ENCODE assay signal across 1 cellular context in the genomic region with DNA sequence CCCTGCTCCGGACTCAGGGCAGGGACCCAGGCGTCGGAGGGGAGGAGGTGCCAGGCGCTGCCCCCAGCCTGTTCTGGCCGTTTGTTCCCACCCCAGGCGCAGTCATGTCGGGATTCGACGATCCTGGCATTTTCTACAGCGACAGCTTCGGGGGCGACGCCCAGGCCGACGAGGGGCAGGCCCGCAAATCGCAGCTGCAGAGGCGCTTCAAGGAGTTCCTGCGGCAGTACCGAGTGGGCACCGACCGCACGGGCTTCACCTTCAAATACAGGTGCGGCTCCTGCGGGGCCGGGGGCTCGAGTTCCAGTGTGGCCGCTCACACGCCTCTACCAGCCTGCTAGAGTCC.
TF ChIP-seq lines count a peak whose summit lies in the region.

No MANE protein-coding gene starts in this region.

TF ChIP-seq in HepG2, 621 proteins besides CTCF, POLR2A, EP300 and RAD21 (continues in another document):
- TF ChIP-seq ARID3A (IDR thresholded peaks at IDR 0.05; ENCODE audit: low read depth, low read length) = no peak
- peak; percentile 62 for TF ChIP-seq AGO2 (optimal IDR thresholded peaks at IDR 0.05; ENCODE audit: low read depth, low read length)
- peak; percentile 4; the same call in 1 of the 2 replicates for TF ChIP-seq NFKB2 (CRISPR knock-in tag; IDR thresholded peaks at IDR 0.05; ENCODE audit: borderline replicate concordance)
- no peak for TF ChIP-seq NAIF1 (CRISPR knock-in tag; IDR thresholded peaks at IDR 0.05; ENCODE audit: borderline replicate concordance)
- TF ChIP-seq, protein P1, sequence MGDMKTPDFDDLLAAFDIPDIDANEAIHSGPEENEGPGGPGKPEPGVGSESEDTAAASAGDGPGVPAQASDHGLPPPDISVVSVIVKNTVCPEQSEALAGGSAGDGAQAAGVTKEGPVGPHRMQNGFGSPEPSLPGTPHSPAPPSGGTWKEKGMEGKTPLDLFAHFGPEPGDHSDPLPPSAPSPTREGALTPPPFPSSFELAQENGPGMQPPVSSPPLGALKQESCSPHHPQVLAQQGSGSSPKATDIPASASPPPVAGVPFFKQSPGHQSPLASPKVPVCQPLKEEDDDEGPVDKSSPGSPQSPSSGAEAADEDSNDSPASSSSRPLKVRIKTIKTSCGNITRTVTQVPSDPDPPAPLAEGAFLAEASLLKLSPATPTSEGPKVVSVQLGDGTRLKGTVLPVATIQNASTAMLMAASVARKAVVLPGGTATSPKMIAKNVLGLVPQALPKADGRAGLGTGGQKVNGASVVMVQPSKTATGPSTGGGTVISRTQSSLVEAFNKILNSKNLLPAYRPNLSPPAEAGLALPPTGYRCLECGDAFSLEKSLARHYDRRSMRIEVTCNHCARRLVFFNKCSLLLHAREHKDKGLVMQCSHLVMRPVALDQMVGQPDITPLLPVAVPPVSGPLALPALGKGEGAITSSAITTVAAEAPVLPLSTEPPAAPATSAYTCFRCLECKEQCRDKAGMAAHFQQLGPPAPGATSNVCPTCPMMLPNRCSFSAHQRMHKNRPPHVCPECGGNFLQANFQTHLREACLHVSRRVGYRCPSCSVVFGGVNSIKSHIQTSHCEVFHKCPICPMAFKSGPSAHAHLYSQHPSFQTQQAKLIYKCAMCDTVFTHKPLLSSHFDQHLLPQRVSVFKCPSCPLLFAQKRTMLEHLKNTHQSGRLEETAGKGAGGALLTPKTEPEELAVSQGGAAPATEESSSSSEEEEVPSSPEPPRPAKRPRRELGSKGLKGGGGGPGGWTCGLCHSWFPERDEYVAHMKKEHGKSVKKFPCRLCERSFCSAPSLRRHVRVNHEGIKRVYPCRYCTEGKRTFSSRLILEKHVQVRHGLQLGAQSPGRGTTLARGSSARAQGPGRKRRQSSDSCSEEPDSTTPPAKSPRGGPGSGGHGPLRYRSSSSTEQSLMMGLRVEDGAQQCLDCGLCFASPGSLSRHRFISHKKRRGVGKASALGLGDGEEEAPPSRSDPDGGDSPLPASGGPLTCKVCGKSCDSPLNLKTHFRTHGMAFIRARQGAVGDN (CRISPR knock-in tag; IDR thresholded peaks at IDR 0.05) = peak; percentile 59
- TF ChIP-seq, protein P2, sequence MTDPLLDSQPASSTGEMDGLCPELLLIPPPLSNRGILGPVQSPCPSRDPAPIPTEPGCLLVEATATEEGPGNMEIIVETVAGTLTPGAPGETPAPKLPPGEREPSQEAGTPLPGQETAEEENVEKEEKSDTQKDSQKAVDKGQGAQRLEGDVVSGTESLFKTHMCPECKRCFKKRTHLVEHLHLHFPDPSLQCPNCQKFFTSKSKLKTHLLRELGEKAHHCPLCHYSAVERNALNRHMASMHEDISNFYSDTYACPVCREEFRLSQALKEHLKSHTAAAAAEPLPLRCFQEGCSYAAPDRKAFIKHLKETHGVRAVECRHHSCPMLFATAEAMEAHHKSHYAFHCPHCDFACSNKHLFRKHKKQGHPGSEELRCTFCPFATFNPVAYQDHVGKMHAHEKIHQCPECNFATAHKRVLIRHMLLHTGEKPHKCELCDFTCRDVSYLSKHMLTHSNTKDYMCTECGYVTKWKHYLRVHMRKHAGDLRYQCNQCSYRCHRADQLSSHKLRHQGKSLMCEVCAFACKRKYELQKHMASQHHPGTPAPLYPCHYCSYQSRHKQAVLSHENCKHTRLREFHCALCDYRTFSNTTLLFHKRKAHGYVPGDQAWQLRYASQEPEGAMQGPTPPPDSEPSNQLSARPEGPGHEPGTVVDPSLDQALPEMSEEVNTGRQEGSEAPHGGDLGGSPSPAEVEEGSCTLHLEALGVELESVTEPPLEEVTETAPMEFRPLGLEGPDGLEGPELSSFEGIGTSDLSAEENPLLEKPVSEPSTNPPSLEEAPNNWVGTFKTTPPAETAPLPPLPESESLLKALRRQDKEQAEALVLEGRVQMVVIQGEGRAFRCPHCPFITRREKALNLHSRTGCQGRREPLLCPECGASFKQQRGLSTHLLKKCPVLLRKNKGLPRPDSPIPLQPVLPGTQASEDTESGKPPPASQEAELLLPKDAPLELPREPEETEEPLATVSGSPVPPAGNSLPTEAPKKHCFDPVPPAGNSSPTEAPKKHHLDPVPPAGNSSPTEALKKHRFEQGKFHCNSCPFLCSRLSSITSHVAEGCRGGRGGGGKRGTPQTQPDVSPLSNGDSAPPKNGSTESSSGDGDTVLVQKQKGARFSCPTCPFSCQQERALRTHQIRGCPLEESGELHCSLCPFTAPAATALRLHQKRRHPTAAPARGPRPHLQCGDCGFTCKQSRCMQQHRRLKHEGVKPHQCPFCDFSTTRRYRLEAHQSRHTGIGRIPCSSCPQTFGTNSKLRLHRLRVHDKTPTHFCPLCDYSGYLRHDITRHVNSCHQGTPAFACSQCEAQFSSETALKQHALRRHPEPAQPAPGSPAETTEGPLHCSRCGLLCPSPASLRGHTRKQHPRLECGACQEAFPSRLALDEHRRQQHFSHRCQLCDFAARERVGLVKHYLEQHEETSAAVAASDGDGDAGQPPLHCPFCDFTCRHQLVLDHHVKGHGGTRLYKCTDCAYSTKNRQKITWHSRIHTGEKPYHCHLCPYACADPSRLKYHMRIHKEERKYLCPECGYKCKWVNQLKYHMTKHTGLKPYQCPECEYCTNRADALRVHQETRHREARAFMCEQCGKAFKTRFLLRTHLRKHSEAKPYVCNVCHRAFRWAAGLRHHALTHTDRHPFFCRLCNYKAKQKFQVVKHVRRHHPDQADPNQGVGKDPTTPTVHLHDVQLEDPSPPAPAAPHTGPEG (CRISPR knock-in tag; IDR thresholded peaks at IDR 0.05) = no peak
- no peak for TF ChIP-seq CENPX (CRISPR knock-in tag; IDR thresholded peaks at IDR 0.05)
- TF ChIP-seq ZNF776 (CRISPR knock-in tag; IDR thresholded peaks at IDR 0.05) = no peak
- no peak for TF ChIP-seq BORCS8-MEF2B (CRISPR knock-in tag; IDR thresholded peaks at IDR 0.05)
- TF ChIP-seq ZNF343 (CRISPR knock-in tag; IDR thresholded peaks at IDR 0.05) = no peak
- no peak for TF ChIP-seq ZNF230 (CRISPR knock-in tag; IDR thresholded peaks at IDR 0.05)
- TF ChIP-seq, protein P3, sequence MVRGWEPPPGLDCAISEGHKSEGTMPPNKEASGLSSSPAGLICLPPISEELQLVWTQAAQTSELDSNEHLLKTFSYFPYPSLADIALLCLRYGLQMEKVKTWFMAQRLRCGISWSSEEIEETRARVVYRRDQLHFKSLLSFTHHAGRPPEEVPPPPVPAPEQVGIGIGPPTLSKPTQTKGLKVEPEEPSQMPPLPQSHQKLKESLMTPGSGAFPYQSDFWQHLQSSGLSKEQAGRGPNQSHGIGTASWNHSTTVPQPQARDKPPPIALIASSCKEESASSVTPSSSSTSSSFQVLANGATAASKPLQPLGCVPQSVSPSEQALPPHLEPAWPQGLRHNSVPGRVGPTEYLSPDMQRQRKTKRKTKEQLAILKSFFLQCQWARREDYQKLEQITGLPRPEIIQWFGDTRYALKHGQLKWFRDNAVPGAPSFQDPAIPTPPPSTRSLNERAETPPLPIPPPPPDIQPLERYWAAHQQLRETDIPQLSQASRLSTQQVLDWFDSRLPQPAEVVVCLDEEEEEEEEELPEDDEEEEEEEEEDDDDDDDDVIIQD (CRISPR knock-in tag; IDR thresholded peaks at IDR 0.05; ENCODE audit: low read depth) = no peak
- no peak for TF ChIP-seq SOX6 (IDR thresholded peaks at IDR 0.05)
- no peak for TF ChIP-seq SOX6 (CRISPR knock-in tag; IDR thresholded peaks at IDR 0.05)
- no peak for TF ChIP-seq ZNF652 (CRISPR knock-in tag; IDR thresholded peaks at IDR 0.05; ENCODE audit: borderline replicate concordance, low read depth)
- TF ChIP-seq HNRNPLL (IDR thresholded peaks at IDR 0.05; ENCODE audit: low read depth, low read length, poor library complexity, severe bottlenecking) = no peak
- TF ChIP-seq, protein P4, sequence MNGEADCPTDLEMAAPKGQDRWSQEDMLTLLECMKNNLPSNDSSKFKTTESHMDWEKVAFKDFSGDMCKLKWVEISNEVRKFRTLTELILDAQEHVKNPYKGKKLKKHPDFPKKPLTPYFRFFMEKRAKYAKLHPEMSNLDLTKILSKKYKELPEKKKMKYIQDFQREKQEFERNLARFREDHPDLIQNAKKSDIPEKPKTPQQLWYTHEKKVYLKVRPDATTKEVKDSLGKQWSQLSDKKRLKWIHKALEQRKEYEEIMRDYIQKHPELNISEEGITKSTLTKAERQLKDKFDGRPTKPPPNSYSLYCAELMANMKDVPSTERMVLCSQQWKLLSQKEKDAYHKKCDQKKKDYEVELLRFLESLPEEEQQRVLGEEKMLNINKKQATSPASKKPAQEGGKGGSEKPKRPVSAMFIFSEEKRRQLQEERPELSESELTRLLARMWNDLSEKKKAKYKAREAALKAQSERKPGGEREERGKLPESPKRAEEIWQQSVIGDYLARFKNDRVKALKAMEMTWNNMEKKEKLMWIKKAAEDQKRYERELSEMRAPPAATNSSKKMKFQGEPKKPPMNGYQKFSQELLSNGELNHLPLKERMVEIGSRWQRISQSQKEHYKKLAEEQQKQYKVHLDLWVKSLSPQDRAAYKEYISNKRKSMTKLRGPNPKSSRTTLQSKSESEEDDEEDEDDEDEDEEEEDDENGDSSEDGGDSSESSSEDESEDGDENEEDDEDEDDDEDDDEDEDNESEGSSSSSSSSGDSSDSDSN (CRISPR knock-in tag; IDR thresholded peaks at IDR 0.05) = peak; percentile 55
- TF ChIP-seq PRDM4 (CRISPR knock-in tag; IDR thresholded peaks at IDR 0.05; ENCODE audit: borderline replicate concordance) = no peak
- TF ChIP-seq RCOR2 (CRISPR knock-in tag; IDR thresholded peaks at IDR 0.05) = no peak
- TF ChIP-seq POLR2AphosphoS2 (IDR thresholded peaks at IDR 0.05; ENCODE audit: low read depth, low read length) = no peak
- TF ChIP-seq NCOA1 (CRISPR knock-in tag; IDR thresholded peaks at IDR 0.05) = 0 out of 2 replicates have a peak, but pooled peaks have one; percentile 63
- TF ChIP-seq, protein P5, sequence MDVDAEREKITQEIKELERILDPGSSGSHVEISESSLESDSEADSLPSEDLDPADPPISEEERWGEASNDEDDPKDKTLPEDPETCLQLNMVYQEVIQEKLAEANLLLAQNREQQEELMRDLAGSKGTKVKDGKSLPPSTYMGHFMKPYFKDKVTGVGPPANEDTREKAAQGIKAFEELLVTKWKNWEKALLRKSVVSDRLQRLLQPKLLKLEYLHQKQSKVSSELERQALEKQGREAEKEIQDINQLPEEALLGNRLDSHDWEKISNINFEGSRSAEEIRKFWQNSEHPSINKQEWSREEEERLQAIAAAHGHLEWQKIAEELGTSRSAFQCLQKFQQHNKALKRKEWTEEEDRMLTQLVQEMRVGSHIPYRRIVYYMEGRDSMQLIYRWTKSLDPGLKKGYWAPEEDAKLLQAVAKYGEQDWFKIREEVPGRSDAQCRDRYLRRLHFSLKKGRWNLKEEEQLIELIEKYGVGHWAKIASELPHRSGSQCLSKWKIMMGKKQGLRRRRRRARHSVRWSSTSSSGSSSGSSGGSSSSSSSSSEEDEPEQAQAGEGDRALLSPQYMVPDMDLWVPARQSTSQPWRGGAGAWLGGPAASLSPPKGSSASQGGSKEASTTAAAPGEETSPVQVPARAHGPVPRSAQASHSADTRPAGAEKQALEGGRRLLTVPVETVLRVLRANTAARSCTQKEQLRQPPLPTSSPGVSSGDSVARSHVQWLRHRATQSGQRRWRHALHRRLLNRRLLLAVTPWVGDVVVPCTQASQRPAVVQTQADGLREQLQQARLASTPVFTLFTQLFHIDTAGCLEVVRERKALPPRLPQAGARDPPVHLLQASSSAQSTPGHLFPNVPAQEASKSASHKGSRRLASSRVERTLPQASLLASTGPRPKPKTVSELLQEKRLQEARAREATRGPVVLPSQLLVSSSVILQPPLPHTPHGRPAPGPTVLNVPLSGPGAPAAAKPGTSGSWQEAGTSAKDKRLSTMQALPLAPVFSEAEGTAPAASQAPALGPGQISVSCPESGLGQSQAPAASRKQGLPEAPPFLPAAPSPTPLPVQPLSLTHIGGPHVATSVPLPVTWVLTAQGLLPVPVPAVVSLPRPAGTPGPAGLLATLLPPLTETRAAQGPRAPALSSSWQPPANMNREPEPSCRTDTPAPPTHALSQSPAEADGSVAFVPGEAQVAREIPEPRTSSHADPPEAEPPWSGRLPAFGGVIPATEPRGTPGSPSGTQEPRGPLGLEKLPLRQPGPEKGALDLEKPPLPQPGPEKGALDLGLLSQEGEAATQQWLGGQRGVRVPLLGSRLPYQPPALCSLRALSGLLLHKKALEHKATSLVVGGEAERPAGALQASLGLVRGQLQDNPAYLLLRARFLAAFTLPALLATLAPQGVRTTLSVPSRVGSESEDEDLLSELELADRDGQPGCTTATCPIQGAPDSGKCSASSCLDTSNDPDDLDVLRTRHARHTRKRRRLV (CRISPR knock-in tag; IDR thresholded peaks at IDR 0.05) = no peak
- TF ChIP-seq LCORL (IDR thresholded peaks at IDR 0.05) = no peak
- TF ChIP-seq LCORL (CRISPR knock-in tag; IDR thresholded peaks at IDR 0.05) = 0 out of 2 replicates have a peak, but pooled peaks have one; percentile 15
- TF ChIP-seq, protein P6, sequence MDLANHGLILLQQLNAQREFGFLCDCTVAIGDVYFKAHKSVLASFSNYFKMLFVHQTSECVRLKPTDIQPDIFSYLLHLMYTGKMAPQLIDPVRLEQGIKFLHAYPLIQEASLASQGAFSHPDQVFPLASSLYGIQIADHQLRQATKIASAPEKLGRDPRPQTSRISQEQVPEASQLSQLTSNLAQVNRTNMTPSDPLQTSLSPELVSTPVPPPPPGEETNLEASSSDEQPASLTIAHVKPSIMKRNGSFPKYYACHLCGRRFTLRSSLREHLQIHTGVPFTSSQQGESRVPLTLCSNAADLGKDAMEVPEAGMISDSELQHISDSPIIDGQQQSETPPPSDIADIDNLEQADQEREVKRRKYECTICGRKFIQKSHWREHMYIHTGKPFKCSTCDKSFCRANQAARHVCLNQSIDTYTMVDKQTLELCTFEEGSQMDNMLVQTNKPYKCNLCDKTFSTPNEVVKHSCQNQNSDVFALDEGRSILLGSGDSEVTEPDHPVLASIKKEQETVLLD (CRISPR knock-in tag; IDR thresholded peaks at IDR 0.05; ENCODE audit: low read depth) = no peak
- TF ChIP-seq ZKSCAN5 (CRISPR knock-in tag; IDR thresholded peaks at IDR 0.05) = no peak
- no peak; the same call in 1 of the 2 replicates for TF ChIP-seq ZFX (CRISPR knock-in tag; IDR thresholded peaks at IDR 0.05; ENCODE audit: low read depth)
